19 cellular contexts compared by ENCODE assay signal in the genomic region with DNA sequence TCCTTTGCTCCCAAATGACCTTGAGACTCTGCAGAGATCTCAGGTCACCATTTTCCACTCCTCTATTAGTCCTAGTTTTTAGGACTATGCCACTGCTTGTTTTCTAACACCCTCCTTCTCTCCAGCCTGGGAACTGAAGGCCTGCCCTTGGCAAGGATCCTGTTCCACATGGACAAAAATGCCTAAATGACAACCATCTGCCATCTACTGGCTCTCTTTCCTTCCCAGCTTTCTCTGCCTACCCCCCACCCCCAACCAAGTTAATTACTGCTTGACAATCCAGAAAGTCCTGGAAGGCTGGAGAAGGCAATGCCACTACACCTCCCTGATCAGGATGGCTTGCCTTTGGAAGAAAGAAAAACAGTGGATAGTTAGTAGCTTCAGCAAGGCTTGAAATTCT. TPM values are rescaled to one million over a fixed set of nuclear protein-coding genes. Genes with fewer than 3 reads are reported as not detected.
A peak's percentile ranks its signal among the peaks of the same experiment; 100 is the strongest.
DNase-seq lines count a peak whose midpoint lies in the region; ATAC-seq and TF ChIP-seq lines count a peak whose summit lies in the region.
"Had no signal": no experiment of that assay in that cellular context is flagged by ENCODE, and none has a peak within 500 bp of the region (broad histone marks: within the 10 kb centered on the region; RNA-seq: fewer than 3 reads in every experiment).

No MANE protein-coding gene starts in this region.

- no peaks in the 10 kb centered on the region for H3K27me3 ChIP-seq in neural progenitor cell

- H3K9me3 Mint-ChIP-seq in WTC11, result no peaks in the 10 kb centered on the region
- no peaks in the 10 kb centered on the region for H3K9me3 Mint-ChIP-seq in neural progenitor cell
- no peaks in the 10 kb centered on the region for H3K9me3 Mint-ChIP-seq in activated T-cell treated with anti-CD3 and anti-CD28 coated beads, Interleukin-2, amount 50 U/mL, for 4 hours

- H2AFZ ChIP-seq in neural progenitor cell (replicated peaks), result no peak overlapping the region
- H2AFZ ChIP-seq: GM23248 had no signal

- peaks cover 20% of the 10 kb centered on the region for H3F3A ChIP-seq in neural progenitor cell (ENCODE audit: low read depth)

- TF ChIP-seq CTCF in WTC11 (IDR thresholded peaks at IDR 0.05) (no peak), neural progenitor cell (IDR thresholded peaks at IDR 0.05) (peak; percentile 4)

- H3K4me3 Mint-ChIP-seq in WTC11, result no peak overlapping the region
- no peak overlapping the region for H3K4me3 Mint-ChIP-seq in neural progenitor cell
- H3K4me3 Mint-ChIP-seq in activated T-cell treated with anti-CD3 and anti-CD28 coated beads, Interleukin-2, amount 50 U/mL, for 4 hours, result no peak overlapping the region

- H4K20me1 ChIP-seq in neural progenitor cell (ENCODE audit: low read depth), result no peaks in the 10 kb centered on the region

- no peaks in the 10 kb centered on the region for H3K79me2 ChIP-seq in neural progenitor cell (ENCODE audit: low read depth)

- no peaks in the 10 kb centered on the region for H3K9me3 ChIP-seq in neural progenitor cell (ENCODE audit: low read depth)

- no peaks in the 10 kb centered on the region for H3K36me3 ChIP-seq in neural progenitor cell

- H3K4me1 ChIP-seq in neural progenitor cell, result peaks cover 46% of the 10 kb centered on the region

- H3K4me3 ChIP-seq in neural progenitor cell, result no peak overlapping the region
- H3K4me3 ChIP-seq: GM23248 had no signal

- peak overlapping the region; percentile 22 for H3K4me2 ChIP-seq in neural progenitor cell

- POLR2A ChIA-PET in WTC11 (lab: Charles Lee), result interaction anchor here (1.0 kb wide), 1 partner anchor 423 kb away, joined by 3 read pairs; no protein-coding TSS in a partner anchor

- CTCF ChIA-PET in WTC11 (lab: Charles Lee), result interaction anchor here (0.9 to 1.9 kb wide), 6 partner anchors 40 to 423 kb away, joined by 3 to 12 read pairs (median 5); a partner anchor contains a TSS

- H3K27ac Mint-ChIP-seq in WTC11 (no peak overlapping the region), neural progenitor cell (no peak overlapping the region)

- DNase-seq in NCI-H345 (lab: John Stamatoyannopoulos, UW) (peak; percentile 0), NCI-H345 treated with DMSO at 0.1 percent for 48 hours (lab: John Stamatoyannopoulos, UW; ENCODE audit: unreplicated experiment) (no peak), NCI-H2081 treated with DMSO at 0.1 percent for 48 hours (lab: John Stamatoyannopoulos, UW) (peak; percentile 31), WTC11 (ENCODE audit: low spot score) (no peak), neural progenitor cell (ENCODE audit: low spot score) (no peak), EL (no peak)
- no peak for DNase-seq in stimulated activated CD4-positive, alpha-beta T cell treated with anti-CD3 and anti-CD28 coated beads, Interleukin-4, amount 100 ng/mL, for 4 hours
- no peak for DNase-seq in activated T-cell treated with anti-CD3 and anti-CD28 coated beads, Interleukin-2, amount 50 U/mL, for 4 hours
- DNase-seq: GM23248, KBM-7, MV-4-11, NCI-H1694, NCI-H2171 treated with DMSO at 0.1 percent for 48 hours, NCI-H526, RPMI8226, SIG-M5, T-helper 2 cell had no signal

- H3K27me3 Mint-ChIP-seq in WTC11 (ENCODE audit: low read depth), result no peaks in the 10 kb centered on the region
- peaks cover 10% of the 10 kb centered on the region for H3K27me3 Mint-ChIP-seq in neural progenitor cell (ENCODE audit: insufficient read depth, low read depth)
- H3K27me3 Mint-ChIP-seq in activated T-cell treated with anti-CD3 and anti-CD28 coated beads, Interleukin-2, amount 50 U/mL, for 4 hours (ENCODE audit: low read depth), result peaks cover 6% of the 10 kb centered on the region

- no peak overlapping the region for H3K9ac ChIP-seq in neural progenitor cell
- H3K9ac ChIP-seq: GM23248 had no signal

- H3K27ac ChIP-seq in neural progenitor cell, result no peak overlapping the region
- H3K27ac ChIP-seq: C4-2B, GM23248 had no signal

- H3K36me3 Mint-ChIP-seq in WTC11 (no peaks in the 10 kb centered on the region), neural progenitor cell (no peaks in the 10 kb centered on the region)
- H3K36me3 Mint-ChIP-seq in activated T-cell treated with anti-CD3 and anti-CD28 coated beads, Interleukin-2, amount 50 U/mL, for 4 hours (ENCODE audit: insufficient read depth), result no peaks in the 10 kb centered on the region

- peaks cover 50% of the 10 kb centered on the region for H3K4me1 Mint-ChIP-seq in WTC11
- peaks cover 40% of the 10 kb centered on the region for H3K4me1 Mint-ChIP-seq in neural progenitor cell
- no peaks in the 10 kb centered on the region for H3K4me1 Mint-ChIP-seq in activated T-cell treated with anti-CD3 and anti-CD28 coated beads, Interleukin-2, amount 50 U/mL, for 4 hours (ENCODE audit: low read depth)

- ATAC-seq in WTC11, result peak; percentile 24
- no peak for ATAC-seq in activated T-cell treated with anti-CD3 and anti-CD28 coated beads, Interleukin-2, amount 50 U/mL, for 4 hours

TF ChIP-seq in WTC11, 78 proteins besides CTCF, POLR2A, EP300 and RAD21 (continues in another document):
- TF ChIP-seq, protein P1, sequence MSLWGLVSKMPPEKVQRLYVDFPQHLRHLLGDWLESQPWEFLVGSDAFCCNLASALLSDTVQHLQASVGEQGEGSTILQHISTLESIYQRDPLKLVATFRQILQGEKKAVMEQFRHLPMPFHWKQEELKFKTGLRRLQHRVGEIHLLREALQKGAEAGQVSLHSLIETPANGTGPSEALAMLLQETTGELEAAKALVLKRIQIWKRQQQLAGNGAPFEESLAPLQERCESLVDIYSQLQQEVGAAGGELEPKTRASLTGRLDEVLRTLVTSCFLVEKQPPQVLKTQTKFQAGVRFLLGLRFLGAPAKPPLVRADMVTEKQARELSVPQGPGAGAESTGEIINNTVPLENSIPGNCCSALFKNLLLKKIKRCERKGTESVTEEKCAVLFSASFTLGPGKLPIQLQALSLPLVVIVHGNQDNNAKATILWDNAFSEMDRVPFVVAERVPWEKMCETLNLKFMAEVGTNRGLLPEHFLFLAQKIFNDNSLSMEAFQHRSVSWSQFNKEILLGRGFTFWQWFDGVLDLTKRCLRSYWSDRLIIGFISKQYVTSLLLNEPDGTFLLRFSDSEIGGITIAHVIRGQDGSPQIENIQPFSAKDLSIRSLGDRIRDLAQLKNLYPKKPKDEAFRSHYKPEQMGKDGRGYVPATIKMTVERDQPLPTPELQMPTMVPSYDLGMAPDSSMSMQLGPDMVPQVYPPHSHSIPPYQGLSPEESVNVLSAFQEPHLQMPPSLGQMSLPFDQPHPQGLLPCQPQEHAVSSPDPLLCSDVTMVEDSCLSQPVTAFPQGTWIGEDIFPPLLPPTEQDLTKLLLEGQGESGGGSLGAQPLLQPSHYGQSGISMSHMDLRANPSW (CRISPR knock-in tag; conservative IDR thresholded peaks at IDR 0.05; ENCODE audit: low read depth), result no peak
- TF ChIP-seq ATF1 (CRISPR knock-in tag; IDR thresholded peaks at IDR 0.05) (no peak), PRRX2 (CRISPR knock-in tag; IDR thresholded peaks at IDR 0.05) (no peak), SOX15 (CRISPR knock-in tag; IDR thresholded peaks at IDR 0.05) (no peak), ZNF138 (CRISPR knock-in tag; conservative IDR thresholded peaks at IDR 0.05) (no peak), NR3C1 (CRISPR knock-in tag; conservative IDR thresholded peaks at IDR 0.05; ENCODE audit: low read depth) (no peak), ZNF219 (CRISPR knock-in tag; IDR thresholded peaks at IDR 0.05; ENCODE audit: borderline replicate concordance) (no peak), ELF4 (CRISPR knock-in tag; IDR thresholded peaks at IDR 0.05; ENCODE audit: low read depth) (no peak)
- TF ChIP-seq, protein P2, sequence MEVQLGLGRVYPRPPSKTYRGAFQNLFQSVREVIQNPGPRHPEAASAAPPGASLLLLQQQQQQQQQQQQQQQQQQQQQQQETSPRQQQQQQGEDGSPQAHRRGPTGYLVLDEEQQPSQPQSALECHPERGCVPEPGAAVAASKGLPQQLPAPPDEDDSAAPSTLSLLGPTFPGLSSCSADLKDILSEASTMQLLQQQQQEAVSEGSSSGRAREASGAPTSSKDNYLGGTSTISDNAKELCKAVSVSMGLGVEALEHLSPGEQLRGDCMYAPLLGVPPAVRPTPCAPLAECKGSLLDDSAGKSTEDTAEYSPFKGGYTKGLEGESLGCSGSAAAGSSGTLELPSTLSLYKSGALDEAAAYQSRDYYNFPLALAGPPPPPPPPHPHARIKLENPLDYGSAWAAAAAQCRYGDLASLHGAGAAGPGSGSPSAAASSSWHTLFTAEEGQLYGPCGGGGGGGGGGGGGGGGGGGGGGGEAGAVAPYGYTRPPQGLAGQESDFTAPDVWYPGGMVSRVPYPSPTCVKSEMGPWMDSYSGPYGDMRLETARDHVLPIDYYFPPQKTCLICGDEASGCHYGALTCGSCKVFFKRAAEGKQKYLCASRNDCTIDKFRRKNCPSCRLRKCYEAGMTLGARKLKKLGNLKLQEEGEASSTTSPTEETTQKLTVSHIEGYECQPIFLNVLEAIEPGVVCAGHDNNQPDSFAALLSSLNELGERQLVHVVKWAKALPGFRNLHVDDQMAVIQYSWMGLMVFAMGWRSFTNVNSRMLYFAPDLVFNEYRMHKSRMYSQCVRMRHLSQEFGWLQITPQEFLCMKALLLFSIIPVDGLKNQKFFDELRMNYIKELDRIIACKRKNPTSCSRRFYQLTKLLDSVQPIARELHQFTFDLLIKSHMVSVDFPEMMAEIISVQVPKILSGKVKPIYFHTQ (CRISPR knock-in tag; IDR thresholded peaks at IDR 0.05), result no peak
- TF ChIP-seq, protein P3, sequence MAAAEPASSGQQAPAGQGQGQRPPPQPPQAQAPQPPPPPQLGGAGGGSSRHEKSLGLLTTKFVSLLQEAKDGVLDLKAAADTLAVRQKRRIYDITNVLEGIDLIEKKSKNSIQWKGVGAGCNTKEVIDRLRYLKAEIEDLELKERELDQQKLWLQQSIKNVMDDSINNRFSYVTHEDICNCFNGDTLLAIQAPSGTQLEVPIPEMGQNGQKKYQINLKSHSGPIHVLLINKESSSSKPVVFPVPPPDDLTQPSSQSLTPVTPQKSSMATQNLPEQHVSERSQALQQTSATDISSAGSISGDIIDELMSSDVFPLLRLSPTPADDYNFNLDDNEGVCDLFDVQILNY (CRISPR knock-in tag; IDR thresholded peaks at IDR 0.05), result no peak

RNA-seq across cellular contexts. Expression of a gene that starts 44.8 kb away (rescaled TPM):
- total RNA-seq in WTC11 (2021) (44.1 to 63.6 TPM (median 45.9 TPM) in 3 replicates), neural progenitor cell (ENCODE audit: low replicate concordance) (19.8 and 60.7 TPM in 2 replicates)
- not detected for total RNA-seq in activated T-cell treated with anti-CD3 and anti-CD28 coated beads, Interleukin-2, amount 50 U/mL, for 4 hours
- total RNA-seq: A673, GM23248 had no signal

Comparison
In these comparisons a context has a peak if more than half of its experiments do, and no peak if none do; other contexts are left out.
1. DNase-seq: peak in NCI-H345 (single experiment) and NCI-H2081 treated with DMSO at 0.1 percent for 48 hours (single experiment); none in NCI-H345 treated with DMSO at 0.1 percent for 48 hours (single experiment), WTC11 (single experiment), neural progenitor cell (single experiment), stimulated activated CD4-positive, alpha-beta T cell treated with anti-CD3 and anti-CD28 coated beads, Interleukin-4, amount 100 ng/mL, for 4 hours (0 of 2), activated T-cell treated with anti-CD3 and anti-CD28 coated beads, Interleukin-2, amount 50 U/mL, for 4 hours (single experiment) and EL (single experiment).
2. RNA of a gene that starts 44.8 kb away (total RNA-seq): 44.1 to 63.6 TPM in WTC11 and 19.8 to 60.7 TPM in neural progenitor cell; not detected in activated T-cell treated with anti-CD3 and anti-CD28 coated beads, Interleukin-2, amount 50 U/mL, for 4 hours; every median in the first group is over 10 times any median in the second.